Comparison of ENCODE assay signal across 1 cellular context in the genomic region with DNA sequence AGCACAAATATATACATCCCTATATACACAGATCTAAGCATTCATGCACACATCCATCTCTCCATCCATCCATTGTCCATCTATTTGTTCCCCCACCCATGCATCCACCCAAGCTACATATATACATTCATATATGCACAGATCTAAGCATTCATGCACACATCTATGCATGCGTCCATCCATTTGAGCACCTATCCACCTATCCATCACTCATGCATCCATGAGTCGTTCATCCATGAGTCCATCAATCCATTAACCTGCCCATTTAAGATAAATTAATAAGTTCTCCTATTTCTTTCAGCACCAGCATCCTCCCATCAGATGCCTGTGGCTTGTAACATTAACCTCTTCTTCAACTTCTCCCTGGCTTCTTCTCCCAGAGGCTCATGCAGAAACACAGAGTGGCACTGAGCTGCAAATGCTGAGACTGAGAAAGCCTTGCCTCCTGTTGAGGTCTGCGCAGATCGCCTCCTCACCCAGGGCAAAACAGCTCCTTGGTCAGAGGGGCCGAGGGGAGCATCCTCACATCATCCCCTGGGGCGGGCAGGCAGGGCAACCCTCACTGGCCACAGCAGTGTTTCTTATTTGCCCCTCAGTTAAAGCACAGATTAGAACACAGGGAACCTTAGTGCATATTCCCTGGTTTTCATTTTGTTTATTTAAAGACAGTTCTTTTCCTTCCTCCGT.
TF ChIP-seq lines count a peak whose summit lies in the region.

No MANE protein-coding gene starts in this region.

TF ChIP-seq in A549, 52 proteins besides CTCF, POLR2A, EP300 and RAD21 (continued from another document):
- TF ChIP-seq RARB (CRISPR knock-in tag; IDR thresholded peaks at IDR 0.05), result no peak
- TF ChIP-seq RCOR1 (IDR thresholded peaks at IDR 0.05; ENCODE audit: low read depth, low read length), result no peak
- TF ChIP-seq, protein P1, sequence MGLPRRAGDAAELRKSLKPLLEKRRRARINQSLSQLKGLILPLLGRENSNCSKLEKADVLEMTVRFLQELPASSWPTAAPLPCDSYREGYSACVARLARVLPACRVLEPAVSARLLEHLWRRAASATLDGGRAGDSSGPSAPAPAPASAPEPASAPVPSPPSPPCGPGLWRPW (IDR thresholded peaks at IDR 0.05), result no peak
- TF ChIP-seq CEBPB (IDR thresholded peaks at IDR 0.05), result no peak
- TF ChIP-seq PHF8 (IDR thresholded peaks at IDR 0.05; ENCODE audit: borderline replicate concordance, low read depth), result no peak
- no peak for TF ChIP-seq ZSCAN20 (CRISPR knock-in tag; IDR thresholded peaks at IDR 0.05)
TF ChIP-seq in A549: peak in this region for 0.
